ENCODE assay signal across 9 cellular contexts in genomic region chr3:45507820-45508317, GRCh38.
DNase-seq lines count a peak whose midpoint lies in the region; ATAC-seq and TF ChIP-seq lines count a peak whose summit lies in the region.
"Had no signal": no experiment of that assay in that cellular context is flagged by ENCODE, and none has a peak within 500 bp of the region (broad histone marks: within the 10 kb centered on the region; RNA-seq: fewer than 3 reads in every experiment).

No MANE protein-coding gene starts in this region.

- H3K9me3 Mint-ChIP-seq in stimulated activated naive CD8-positive, alpha-beta T cell treated with anti-CD3 and anti-CD28 coated beads, Interleukin-15, amount 100 ng/mL, for 72 hours: no peaks in the 10 kb centered on the region

- H3K27ac Mint-ChIP-seq in stimulated activated naive CD8-positive, alpha-beta T cell treated with anti-CD3 and anti-CD28 coated beads, Interleukin-15, amount 100 ng/mL, for 72 hours: no peak overlapping the region

- H3K4me3 ChIP-seq in astrocyte of the cerebellum (ENCODE audit: low read depth, low read length): no peak overlapping the region

- peak; percentile 15 for DNase-seq in stimulated activated naive CD8-positive, alpha-beta T cell treated with anti-CD3 and anti-CD28 coated beads, Interleukin-15, Interleukin-2, amounts not matched to agents 100 U/mL and 50 U/mL, for 24 hours
- no peak for DNase-seq in stimulated activated naive CD8-positive, alpha-beta T cell treated with anti-CD3 and anti-CD28 coated beads, Interleukin-15, amount 100 ng/mL, for 72 hours
- DNase-seq in astrocyte of the cerebellum (ENCODE audit: low read depth) (peak; percentile 67), iPS-NIHi11 (ENCODE audit: low spot score) (peak; percentile 60), T-helper 9 cell (no peak)
- DNase-seq in stimulated activated CD4-positive, alpha-beta T cell treated with anti-CD3 and anti-CD28 coated beads, Interleukin-4, amount 100 ng/mL, for 24 hours: no peak
- DNase-seq: activated CD4-positive, alpha-beta T cell treated with anti-CD3 and anti-CD28 coated beads for 1 hour had no signal

- peak; percentile 82 for TF ChIP-seq CTCF in astrocyte of the cerebellum (IDR thresholded peaks at IDR 0.05; ENCODE audit: low read depth, low read length, missing control alignments)

- in situ Hi-C loops in astrocyte of the cerebellum (cut with HindIII; ENCODE audit: low sequenced_read_pairs): loop anchor here (5.0 kb wide), 2 partner anchors 286 to 466 kb away; no protein-coding TSS in a partner anchor

- H3K27me3 Mint-ChIP-seq in stimulated activated naive CD8-positive, alpha-beta T cell treated with anti-CD3 and anti-CD28 coated beads, Interleukin-15, amount 100 ng/mL, for 72 hours: no peaks in the 10 kb centered on the region

- peaks cover 11% of the 10 kb centered on the region for H3K4me1 Mint-ChIP-seq in stimulated activated naive CD8-positive, alpha-beta T cell treated with anti-CD3 and anti-CD28 coated beads, Interleukin-15, amount 100 ng/mL, for 72 hours

- no peak overlapping the region for H3K4me3 Mint-ChIP-seq in stimulated activated naive CD8-positive, alpha-beta T cell treated with anti-CD3 and anti-CD28 coated beads, Interleukin-15, amount 100 ng/mL, for 72 hours

- no peak for ATAC-seq in stimulated activated naive CD8-positive, alpha-beta T cell treated with anti-CD3 and anti-CD28 coated beads, Interleukin-15, Interleukin-2, amounts not matched to agents 100 U/mL and 50 U/mL, for 24 hours
- no peak for ATAC-seq in stimulated activated naive CD8-positive, alpha-beta T cell treated with anti-CD3 and anti-CD28 coated beads, Interleukin-15, amount 100 ng/mL, for 72 hours
- ATAC-seq in HG03439 (IDR thresholded peaks at IDR 0.05; ENCODE audit: unreplicated experiment): no peak
- ATAC-seq in HG03135 (IDR thresholded peaks at IDR 0.05; ENCODE audit: unreplicated experiment): no peak

Comparison
In these comparisons a context has a peak if more than half of its experiments do, and no peak if none do; other contexts are left out.
1. DNase-seq: peak in stimulated activated naive CD8-positive, alpha-beta T cell treated with anti-CD3 and anti-CD28 coated beads, Interleukin-15, Interleukin-2, amounts not matched to agents 100 U/mL and 50 U/mL, for 24 hours (single experiment), astrocyte of the cerebellum (single experiment) and iPS-NIHi11 (single experiment); none in stimulated activated naive CD8-positive, alpha-beta T cell treated with anti-CD3 and anti-CD28 coated beads, Interleukin-15, amount 100 ng/mL, for 72 hours (0 of 2), T-helper 9 cell (single experiment) and stimulated activated CD4-positive, alpha-beta T cell treated with anti-CD3 and anti-CD28 coated beads, Interleukin-4, amount 100 ng/mL, for 24 hours (single experiment).